ENCODE assay signal across 1 cellular context in the genomic region with DNA sequence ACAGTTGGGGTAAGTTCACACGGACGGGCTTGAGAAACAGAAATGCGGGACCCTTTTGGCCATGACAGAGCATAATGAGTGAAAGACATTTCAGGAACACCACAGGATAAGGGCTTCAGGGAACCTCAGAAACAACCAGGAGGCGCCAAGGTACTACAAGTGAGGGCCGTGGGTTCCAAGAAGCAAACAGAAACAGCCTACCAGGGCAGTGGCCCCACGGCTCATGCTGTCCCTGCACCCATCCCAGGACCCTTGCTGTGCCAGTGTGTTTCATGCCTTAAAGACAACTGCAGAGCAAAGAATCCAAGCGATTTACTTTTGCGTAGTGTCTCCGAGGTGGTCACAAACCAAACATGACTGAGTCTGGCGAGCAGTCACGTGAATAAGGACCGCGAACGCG.
TF ChIP-seq lines count a peak whose summit lies in the region.

No MANE protein-coding gene starts in this region.

TF ChIP-seq in IMR-90, 13 proteins besides CTCF, POLR2A, EP300 and RAD21:
- no peak for TF ChIP-seq RFX5 (IDR thresholded peaks at IDR 0.05; ENCODE audit: low read depth, low read length)
- TF ChIP-seq SMC3 (IDR thresholded peaks at IDR 0.05; ENCODE audit: low read depth, low read length) = no peak
- TF ChIP-seq FOS (IDR thresholded peaks at IDR 0.05; ENCODE audit: low read depth, low read length) = no peak
- no peak for TF ChIP-seq MAFK (IDR thresholded peaks at IDR 0.05; ENCODE audit: low read depth, low read length)
- TF ChIP-seq RCOR1 (IDR thresholded peaks at IDR 0.05; ENCODE audit: insufficient replicate concordance, low read length) = no peak
- no peak for TF ChIP-seq CHD1 (IDR thresholded peaks at IDR 0.05; ENCODE audit: low read depth, low read length)
- no peak for TF ChIP-seq CEBPB (IDR thresholded peaks at IDR 0.05; ENCODE audit: low read depth, low read length)
- TF ChIP-seq MAZ (IDR thresholded peaks at IDR 0.05; ENCODE audit: borderline replicate concordance, low read depth, low read length) = no peak
- TF ChIP-seq ELK1 (IDR thresholded peaks at IDR 0.05; ENCODE audit: borderline replicate concordance, low read depth, low read length) = no peak
- no peak for TF ChIP-seq BHLHE40 (IDR thresholded peaks at IDR 0.05; ENCODE audit: low read depth, low read length)
- no peak for TF ChIP-seq NFE2L2 (IDR thresholded peaks at IDR 0.05; ENCODE audit: low read depth, low read length)
- TF ChIP-seq, protein P1, sequence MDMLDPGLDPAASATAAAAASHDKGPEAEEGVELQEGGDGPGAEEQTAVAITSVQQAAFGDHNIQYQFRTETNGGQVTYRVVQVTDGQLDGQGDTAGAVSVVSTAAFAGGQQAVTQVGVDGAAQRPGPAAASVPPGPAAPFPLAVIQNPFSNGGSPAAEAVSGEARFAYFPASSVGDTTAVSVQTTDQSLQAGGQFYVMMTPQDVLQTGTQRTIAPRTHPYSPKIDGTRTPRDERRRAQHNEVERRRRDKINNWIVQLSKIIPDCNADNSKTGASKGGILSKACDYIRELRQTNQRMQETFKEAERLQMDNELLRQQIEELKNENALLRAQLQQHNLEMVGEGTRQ (IDR thresholded peaks at IDR 0.05; ENCODE audit: low read depth, low read length) = no peak
